22 cellular contexts compared by ENCODE assay signal in the genomic region with DNA sequence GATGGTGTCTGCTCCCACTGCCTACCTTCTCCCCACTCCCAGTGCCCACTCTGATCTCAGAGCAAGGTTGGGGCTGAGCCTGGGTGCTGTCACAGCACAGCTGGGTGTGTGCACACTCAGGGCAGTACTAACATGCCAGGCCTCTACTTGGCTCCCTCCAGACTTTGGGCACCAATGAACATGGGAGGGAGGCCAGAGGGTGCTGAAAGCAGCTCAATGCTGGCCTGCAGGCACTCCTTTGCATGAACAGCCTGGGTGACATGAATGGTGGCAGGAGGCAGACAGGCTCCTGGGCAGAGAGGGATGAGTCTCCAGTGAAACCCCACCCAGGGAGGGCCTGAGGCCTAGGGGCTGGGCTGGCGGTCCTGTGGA.
"Had no signal": no experiment of that assay in that cellular context is flagged by ENCODE, and none has a peak within 500 bp of the region (broad histone marks: within the 10 kb centered on the region; RNA-seq: fewer than 3 reads in every experiment).

No MANE protein-coding gene starts in this region.

- H3K4me3 ChIP-seq: dorsolateral prefrontal cortex, neural progenitor cell, psoas muscle, right lobe of liver, smooth muscle cell, suprapubic skin, transverse colon, vagina had no signal

- H3K4me1 ChIP-seq: neural progenitor cell, psoas muscle, right lobe of liver, suprapubic skin, transverse colon, vagina had no signal

- H3K27me3 Mint-ChIP-seq: stimulated activated naive CD8-positive, alpha-beta T cell treated with anti-CD3 and anti-CD28 coated beads, Interleukin-15, amount 100 ng/mL, for 72 hours had no signal

- H3K4me1 Mint-ChIP-seq: naive thymus-derived CD4-positive, alpha-beta T cell; nephron; stimulated activated naive CD8-positive, alpha-beta T cell treated with anti-CD3 and anti-CD28 coated beads, Interleukin-15, amount 100 ng/mL, for 72 hours had no signal

- H3K4me3 Mint-ChIP-seq: naive thymus-derived CD4-positive, alpha-beta T cell; nephron; neural progenitor cell; stimulated activated naive CD8-positive, alpha-beta T cell treated with anti-CD3 and anti-CD28 coated beads, Interleukin-15, amount 100 ng/mL, for 72 hours had no signal

- H3K9me3 ChIP-seq: right lobe of liver had no signal

- H3K27ac Mint-ChIP-seq: naive thymus-derived CD4-positive, alpha-beta T cell; nephron; neural progenitor cell; stimulated activated naive CD8-positive, alpha-beta T cell treated with anti-CD3 and anti-CD28 coated beads, Interleukin-15, amount 100 ng/mL, for 72 hours had no signal

- DNase-seq: cerebellar nuclear complex; dorsolateral prefrontal cortex; effector CD4-positive, alpha-beta T cell; erythroblast; mesendoderm; midbrain; naive thymus-derived CD4-positive, alpha-beta T cell; nucleus accumbens; psoas muscle; right lobe of liver; stimulated activated CD4-positive, alpha-beta T cell treated with anti-CD3 and anti-CD28 coated beads, Interleukin-12 subunit alpha, Interleukin-12 subunit beta, amount 100 ng/mL, for 4 hours; stimulated activated CD4-positive, alpha-beta T cell treated with anti-CD3 and anti-CD28 coated beads, Interleukin-1b, Interleukin-23, amount 100 ng/mL, for 48 hours; stimulated activated CD4-positive, alpha-beta T cell treated with anti-CD3 and anti-CD28 coated beads, Interleukin-4, amount 100 ng/mL, for 1 hour; stimulated activated CD8-positive, alpha-beta memory T cell treated with anti-CD3 and anti-CD28 coated beads, Interleukin-4, amount 100 ng/mL, for 48 hours; stimulated activated naive CD4-positive, alpha-beta T cell; stimulated activated naive CD8-positive, alpha-beta T cell treated with anti-CD3 and anti-CD28 coated beads, Interleukin-15, amount 100 ng/mL, for 72 hours; transverse colon had no signal

- H3K27me3 ChIP-seq: neural progenitor cell, right lobe of liver, suprapubic skin, transverse colon, vagina had no signal

- H3K27ac ChIP-seq: dorsolateral prefrontal cortex, neural progenitor cell, psoas muscle, right lobe of liver, suprapubic skin, transverse colon, vagina had no signal

- H3K36me3 ChIP-seq: right lobe of liver, suprapubic skin, transverse colon, vagina had no signal

- ATAC-seq: naive thymus-derived CD4-positive, alpha-beta T cell; psoas muscle had no signal
